In the genomic region with DNA sequence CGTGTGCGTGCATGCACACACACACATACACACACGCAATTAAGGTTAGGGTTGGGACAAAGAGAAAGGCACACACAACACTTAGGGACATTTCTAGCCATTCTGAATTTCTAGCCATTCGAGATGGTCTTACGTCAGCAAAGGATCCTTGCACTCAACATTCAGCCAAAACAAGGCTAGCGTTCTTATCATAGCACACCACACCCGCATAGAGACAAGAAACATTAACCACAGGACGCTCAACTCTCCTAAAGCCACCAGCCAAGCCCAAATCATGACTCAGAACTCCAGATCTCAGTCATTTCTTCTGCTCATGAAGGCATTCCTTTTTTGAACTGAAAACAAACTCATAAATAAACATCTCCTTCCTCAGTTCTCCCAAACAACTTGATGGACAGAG, we compare ENCODE assay signal across 1 cellular context.
TF ChIP-seq lines count a peak whose summit lies in the region.

No MANE protein-coding gene starts in this region.

TF ChIP-seq in SK-N-SH, 30 proteins besides CTCF, POLR2A, EP300 and RAD21 (continued from another document):
- TF ChIP-seq MXI1 (IDR thresholded peaks at IDR 0.05; ENCODE audit: low read depth, low read length) (no peak), REST (IDR thresholded peaks at IDR 0.05; ENCODE audit: low read depth, low read length) (no peak), NFIC (IDR thresholded peaks at IDR 0.05; ENCODE audit: borderline replicate concordance) (no peak)
- TF ChIP-seq, protein P1, sequence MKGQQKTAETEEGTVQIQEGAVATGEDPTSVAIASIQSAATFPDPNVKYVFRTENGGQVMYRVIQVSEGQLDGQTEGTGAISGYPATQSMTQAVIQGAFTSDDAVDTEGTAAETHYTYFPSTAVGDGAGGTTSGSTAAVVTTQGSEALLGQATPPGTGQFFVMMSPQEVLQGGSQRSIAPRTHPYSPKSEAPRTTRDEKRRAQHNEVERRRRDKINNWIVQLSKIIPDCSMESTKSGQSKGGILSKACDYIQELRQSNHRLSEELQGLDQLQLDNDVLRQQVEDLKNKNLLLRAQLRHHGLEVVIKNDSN (IDR thresholded peaks at IDR 0.05; ENCODE audit: borderline replicate concordance, low read depth) = no peak
